In genomic region chr4:176385601-176386000, GRCh38 we compare ENCODE assay signal across 3 cellular contexts.
"Had no signal": no experiment of that assay in that cellular context is flagged by ENCODE, and none has a peak within 500 bp of the region (broad histone marks: within the 10 kb centered on the region; RNA-seq: fewer than 3 reads in every experiment).

No MANE protein-coding gene starts in this region.

- DNase-seq: GDM1, GF-D8 had no signal

- ATAC-seq: GM12878 had no signal
